28 cellular contexts compared by ENCODE assay signal in the genomic region with DNA sequence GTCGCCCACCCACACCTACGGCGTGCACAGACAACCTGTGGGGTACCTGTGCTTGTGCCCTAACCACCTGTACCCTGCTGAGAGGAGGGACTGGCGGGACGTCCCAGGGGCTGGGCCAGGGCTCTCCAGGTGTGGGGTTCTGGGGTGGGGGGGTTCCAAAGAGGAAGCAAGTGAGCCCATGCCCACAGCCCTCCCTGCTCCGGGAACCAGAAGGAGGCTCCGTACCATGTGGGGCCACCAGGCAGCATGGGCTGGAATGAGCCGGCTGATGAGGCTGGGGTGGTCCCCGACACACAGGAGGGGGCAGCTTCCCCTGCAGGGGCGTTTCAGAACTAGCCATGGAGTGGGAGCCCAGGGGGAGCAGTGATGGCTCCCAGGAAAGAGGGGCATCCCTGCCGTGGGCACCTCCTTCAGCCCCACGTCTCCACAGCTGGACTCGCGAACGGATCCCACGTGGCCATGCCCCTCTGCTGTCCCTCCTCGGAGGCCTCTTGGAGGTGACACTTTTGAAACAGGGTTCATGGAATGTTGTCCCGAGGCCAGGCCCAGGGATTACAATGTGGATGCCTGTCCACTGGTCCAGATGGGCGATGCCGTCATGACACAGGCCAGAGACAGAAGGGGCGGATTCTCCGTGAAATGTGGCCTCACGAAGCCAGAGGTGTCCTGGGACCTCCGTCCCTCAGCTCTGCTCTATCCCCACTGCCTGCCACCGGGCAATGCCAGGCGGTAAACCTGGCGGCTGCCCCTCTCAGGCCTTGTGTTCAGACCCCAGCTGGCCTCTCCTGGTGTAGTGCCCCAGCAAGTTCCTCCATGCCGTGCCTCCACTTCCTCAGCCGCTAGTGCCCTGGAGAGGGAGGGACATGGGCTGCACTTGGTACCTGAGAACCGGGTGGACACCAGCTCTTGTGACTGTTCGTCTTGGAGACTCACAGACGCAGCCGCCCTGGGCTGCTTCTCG. TPM values are rescaled to one million over a fixed set of nuclear protein-coding genes. Genes with fewer than 3 reads are reported as not detected.
"Had no signal": no experiment of that assay in that cellular context is flagged by ENCODE, and none has a peak within 500 bp of the region (broad histone marks: within the 10 kb centered on the region; RNA-seq: fewer than 3 reads in every experiment).

No MANE protein-coding gene starts in this region.

- ATAC-seq: activated T-helper 17 cell treated with anti-CD3 and anti-CD28 coated beads, Interleukin-2, amount 50 U/mL, for 72 hours had no signal

- H3K9me3 ChIP-seq: SJCRH30, SK-N-SH had no signal

- FAIRE-seq: astrocyte had no signal

- H3K36me3 ChIP-seq: SJCRH30 had no signal

- H3K9ac ChIP-seq: SK-N-SH had no signal

- DNase-seq: activated CD4-positive, alpha-beta memory T cell treated with anti-CD3 and anti-CD28 coated beads for 36 hours; activated CD4-positive, alpha-beta T cell treated with anti-CD3 and anti-CD28 coated beads, Interleukin-2, amount 10 ng/mL, durations not matched to agents 7 days and 5 days; activated CD4-positive, CD25-positive, alpha-beta regulatory T cell; activated CD8-positive, alpha-beta memory T cell treated with anti-CD3 and anti-CD28 coated beads for 24 hours; activated gamma-delta T cell; activated naive CD4-positive, alpha-beta T cell treated with anti-CD3 and anti-CD28 coated beads for 36 hours; activated T-cell treated with anti-CD3 and anti-CD28 coated beads, Interleukin-2, amount 50 U/mL, for 48 hours; amygdala; IMR-90; Kasumi-1; KBM-7; NCI-H1417; NCI-H2029; NCI-H2107; NCI-H2171 treated with DMSO at 0.1 percent for 48 hours; NCI-H226; NCI-H526; NCI-H774; Right ventricle myocardium superior; RPMI8226; SJCRH30; SK-N-SH; T-helper 1 cell had no signal

- H3K27ac ChIP-seq: SJCRH30, VCaP had no signal

- H3K4me1 ChIP-seq: SJCRH30 had no signal

- H3K4me3 ChIP-seq: SJCRH30 had no signal

- H3K4me2 ChIP-seq: SK-N-SH had no signal

- H3K27me3 ChIP-seq: SJCRH30 had no signal

RNA-seq across cellular contexts. Expression of a gene that starts 33.6 kb away (rescaled TPM):
- total RNA-seq: activated CD4-positive, alpha-beta memory T cell treated with anti-CD3 and anti-CD28 coated beads for 36 hours; activated CD4-positive, alpha-beta T cell treated with anti-CD3 and anti-CD28 coated beads, Interleukin-2, amount 10 ng/mL, durations not matched to agents 7 days and 5 days; activated naive CD4-positive, alpha-beta T cell treated with anti-CD3 and anti-CD28 coated beads for 36 hours; activated T-helper 17 cell treated with anti-CD3 and anti-CD28 coated beads, Interleukin-2, amount 50 U/mL, for 72 hours; IMR-90; OCI-LY7; SJCRH30; T-helper 2 cell treated with Interferon-gamma antibody and Interleukin-4, amounts not matched to agents 100 ng/mL and 5 ng/mL, for 36 hours had no signal
- polyA plus RNA-seq: IMR-90, SK-N-SH had no signal
